21 cellular contexts compared by ENCODE assay signal in the genomic region with DNA sequence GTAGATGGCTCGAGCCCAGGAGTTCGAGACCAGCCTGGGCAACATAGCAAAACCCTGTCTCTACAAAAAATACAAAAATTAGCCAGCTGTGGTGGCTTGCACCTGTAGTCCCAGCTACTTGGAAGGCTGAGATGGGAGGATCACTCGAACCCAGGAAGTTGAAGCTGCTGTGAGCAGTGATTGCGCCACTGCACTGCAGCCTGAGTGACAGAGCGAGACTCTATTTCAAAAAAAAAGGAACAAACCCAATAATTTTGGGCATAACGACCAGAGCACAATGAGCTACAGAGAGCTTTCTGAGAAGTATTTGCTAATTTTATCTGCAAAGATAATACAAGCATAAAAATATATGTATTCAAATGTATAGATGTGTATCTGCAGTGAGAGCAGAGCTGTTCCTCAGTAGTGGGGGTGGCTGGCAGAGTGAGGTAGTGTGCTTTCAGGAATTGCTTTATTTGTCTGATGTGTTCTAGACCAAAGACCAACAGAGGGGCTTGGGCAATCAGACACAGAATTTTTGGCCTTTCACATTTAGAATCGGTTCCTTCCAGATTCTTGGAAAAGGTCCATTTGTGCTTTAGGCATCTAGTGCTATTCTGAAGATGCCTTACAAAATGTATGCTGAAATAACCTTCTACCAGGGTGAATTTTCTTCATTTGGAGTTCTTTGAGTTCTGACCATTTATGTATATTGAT. TPM values are rescaled to one million over a fixed set of nuclear protein-coding genes. Genes with fewer than 3 reads are reported as not detected.
DNase-seq lines count a peak whose midpoint lies in the region; ATAC-seq, FAIRE-seq and TF ChIP-seq lines count a peak whose summit lies in the region.
"Had no signal": no experiment of that assay in that cellular context is flagged by ENCODE, and none has a peak within 500 bp of the region (broad histone marks: within the 10 kb centered on the region; RNA-seq: fewer than 3 reads in every experiment).

No MANE protein-coding gene starts in this region.

- peak overlapping the region; percentile 56 for H3K27ac Mint-ChIP-seq in T-helper 1 cell treated with Interleukin-12 subunit alpha and Interleukin-12 subunit beta and Interleukin-4 antibody, amounts not matched to agents 30 μg/mL and 1 μg/mL, for 36 hours
- H3K27ac Mint-ChIP-seq in activated B cell treated with CpG ODN at 0.5 μM for 24 hours (peak overlapping the region; percentile 68), naive B cell (peak overlapping the region in 2 of 6 donors; percentile 41 to 49)
- H3K27ac Mint-ChIP-seq: endodermal cell; neural progenitor cell; stimulated activated naive B cell treated with anti-CD40 and anti-IgM and Interleukin-4, amounts not matched to agents 10 μg/mL and 1 μg/mL and 100 μg/mL, for 72 hours; type B pancreatic cell had no signal

- peaks cover 17% of the 10 kb centered on the region for H3K36me3 Mint-ChIP-seq in T-helper 1 cell treated with Interleukin-12 subunit alpha and Interleukin-12 subunit beta and Interleukin-4 antibody, amounts not matched to agents 30 μg/mL and 1 μg/mL, for 36 hours (ENCODE audit: low read depth)
- H3K36me3 Mint-ChIP-seq in activated B cell treated with CpG ODN at 0.5 μM for 24 hours (ENCODE audit: low read depth) (peaks cover 8% of the 10 kb centered on the region), naive B cell (no peaks in the 10 kb centered on the region)
- H3K36me3 Mint-ChIP-seq: neural progenitor cell, type B pancreatic cell had no signal

- CTCF ChIA-PET in activated B cell treated with CpG ODN at 0.5 μM for 24 hours (lab: Charles Lee), result no interaction called here

- ATAC-seq in activated B cell treated with CpG ODN at 0.5 μM for 24 hours (ENCODE audit: low read depth) (no peak), naive B cell (ENCODE audit: low read depth in 2 of 2) (no peak), GM21825 (IDR thresholded peaks at IDR 0.05; ENCODE audit: unreplicated experiment) (no peak)
- ATAC-seq: stimulated activated naive B cell treated with anti-CD40 and anti-IgM and Interleukin-4, amounts not matched to agents 10 μg/mL and 1 μg/mL and 100 μg/mL, for 72 hours had no signal

- POLR2A ChIA-PET in activated B cell treated with CpG ODN at 0.5 μM for 24 hours (lab: Charles Lee), result interaction anchor here (1.8 kb wide), 1 partner anchor 53 kb away, joined by 6 read pairs; no protein-coding TSS in a partner anchor

- H3K27me3 Mint-ChIP-seq in T-helper 1 cell treated with Interleukin-12 subunit alpha and Interleukin-12 subunit beta and Interleukin-4 antibody, amounts not matched to agents 30 μg/mL and 1 μg/mL, for 36 hours (ENCODE audit: low read depth), result no peaks in the 10 kb centered on the region
- H3K27me3 Mint-ChIP-seq in activated B cell treated with CpG ODN at 0.5 μM for 24 hours, result no peaks in the 10 kb centered on the region
- H3K27me3 Mint-ChIP-seq in naive B cell, result no peaks in the 10 kb centered on the region
- H3K27me3 Mint-ChIP-seq: stimulated activated naive B cell treated with anti-CD40 and anti-IgM and Interleukin-4, amounts not matched to agents 10 μg/mL and 1 μg/mL and 100 μg/mL, for 72 hours had no signal

- FAIRE-seq in GM12892 (lab: Jason Lieb, UNC), result peak; percentile 42
- FAIRE-seq: astrocyte, keratinocyte, RCC 7860 had no signal

- H3K4me1 Mint-ChIP-seq in T-helper 1 cell treated with Interleukin-12 subunit alpha and Interleukin-12 subunit beta and Interleukin-4 antibody, amounts not matched to agents 30 μg/mL and 1 μg/mL, for 36 hours (ENCODE audit: low read depth), result peaks cover 55% of the 10 kb centered on the region
- H3K4me1 Mint-ChIP-seq in activated B cell treated with CpG ODN at 0.5 μM for 24 hours, result peaks cover 61% of the 10 kb centered on the region
- H3K4me1 Mint-ChIP-seq in naive B cell, result peaks cover 37 to 61% (median 48%) of the 10 kb centered on the region in 3 donors

- no peaks in the 10 kb centered on the region for H3K9me3 Mint-ChIP-seq in T-helper 1 cell treated with Interleukin-12 subunit alpha and Interleukin-12 subunit beta and Interleukin-4 antibody, amounts not matched to agents 30 μg/mL and 1 μg/mL, for 36 hours
- no peaks in the 10 kb centered on the region for H3K9me3 Mint-ChIP-seq in activated B cell treated with CpG ODN at 0.5 μM for 24 hours
- no peaks in the 10 kb centered on the region for H3K9me3 Mint-ChIP-seq in naive B cell
- H3K9me3 Mint-ChIP-seq: endodermal cell; neural progenitor cell; stimulated activated naive B cell treated with anti-CD40 and anti-IgM and Interleukin-4, amounts not matched to agents 10 μg/mL and 1 μg/mL and 100 μg/mL, for 72 hours; type B pancreatic cell had no signal

- no peak for TF ChIP-seq POLR2A in GM12892 (IDR thresholded peaks at IDR 0.05; ENCODE audit: low read depth, low read length)

- no peak overlapping the region for H3K4me3 Mint-ChIP-seq in T-helper 1 cell treated with Interleukin-12 subunit alpha and Interleukin-12 subunit beta and Interleukin-4 antibody, amounts not matched to agents 30 μg/mL and 1 μg/mL, for 36 hours
- peak overlapping the region; percentile 12 for H3K4me3 Mint-ChIP-seq in activated B cell treated with CpG ODN at 0.5 μM for 24 hours
- peak overlapping the region in 5 of 8 donors; percentile 1 to 48 (median 15) for H3K4me3 Mint-ChIP-seq in naive B cell
- H3K4me3 Mint-ChIP-seq: endodermal cell; neural progenitor cell; stimulated activated naive B cell treated with anti-CD40 and anti-IgM and Interleukin-4, amounts not matched to agents 10 μg/mL and 1 μg/mL and 100 μg/mL, for 72 hours; type B pancreatic cell had no signal

- intact Hi-C loops in activated B cell treated with CpG ODN at 0.5 μM for 24 hours (cut with micrococcal nuclease), result no loop called here

- TF ChIP-seq CTCF in activated B cell treated with CpG ODN at 0.5 μM for 24 hours (IDR thresholded peaks at IDR 0.05), result no peak

- DNase-seq in T-helper 1 cell, result no peak
- no peak for DNase-seq in GM12892 (ENCODE audit: insufficient read length)
- DNase-seq in activated B cell treated with CpG ODN at 0.5 μM for 24 hours, result no peak
- DNase-seq in naive B cell, result no peak
- no peak for DNase-seq in iPS-NIHi7 (ENCODE audit: extremely low spot score)
- DNase-seq in AG08395 (ENCODE audit: low spot score), result no peak
- DNase-seq: activated CD4-positive, CD25-positive, alpha-beta regulatory T cell; activated gamma-delta T cell treated with Interleukin-2 at 50 U/mL for 16 hours; endodermal cell; NCI-H2029 treated with DMSO at 0.1 percent for 48 hours; NCI-H526; stimulated activated naive B cell treated with anti-CD40 and anti-IgM and Interleukin-4, amounts not matched to agents 10 μg/mL and 1 μg/mL and 100 μg/mL, for 72 hours; SW 1271 had no signal

RNA-seq across cellular contexts. Expression of a gene that starts 5.2 kb away (rescaled TPM):
- polyA plus RNA-seq in GM12892 (2012; ENCODE audit: missing spikeins), result 42.5 TPM
- 207 and 219 TPM in 2 replicates for total RNA-seq in activated B cell treated with CpG ODN at 0.5 μM for 24 hours
- 100 to 1,000 TPM in 1 of 6 donors, 10 to 100 TPM in 5; 15.3 to 109 (median 76.5) TPM for polyA plus RNA-seq in naive B cell (ENCODE audit: low read depth in 6 of 6)
- total RNA-seq: HT1080 had no signal

RNA-seq across cellular contexts. Expression of a gene that starts 41.0 kb away (rescaled TPM):
- polyA plus RNA-seq in GM12892 (2012; ENCODE audit: missing spikeins), result 43.7 TPM
- total RNA-seq in activated B cell treated with CpG ODN at 0.5 μM for 24 hours, result 58.8 and 67.2 TPM in 2 replicates
- 10 to 100 TPM; 16.4 to 60.3 (median 26.9) TPM for polyA plus RNA-seq in naive B cell (ENCODE audit: low read depth in 6 of 6)
